8 cellular contexts compared by ENCODE assay signal in genomic region chr17:80259642-80260535, GRCh38. TPM values are rescaled to one million over a fixed set of nuclear protein-coding genes. Genes with fewer than 3 reads are reported as not detected.
A peak's percentile ranks its signal among the peaks of the same experiment; 100 is the strongest.
DNase-seq lines count a peak whose midpoint lies in the region; ATAC-seq, FAIRE-seq and TF ChIP-seq lines count a peak whose summit lies in the region.

No MANE protein-coding gene starts in this region.

- H2AFZ ChIP-seq in keratinocyte (ENCODE audit: control insufficient read depth, low read length), result no peak overlapping the region

- peak overlapping the region; percentile 67 for H3K27ac ChIP-seq in keratinocyte (ENCODE audit: control insufficient read depth, insufficient read depth, low read length)

- peaks cover 6 to 8% of the 10 kb centered on the region in 2 experiments for H3K36me3 ChIP-seq in keratinocyte (ENCODE audit: control insufficient read depth in 2 of 2, extremely low read depth in 1 of 2, insufficient read depth in 2 of 2, low read length in 2 of 2)

- H3K4me2 ChIP-seq in keratinocyte (ENCODE audit: control insufficient read depth, extremely low read depth, insufficient read depth, low read depth, low read length), result peak overlapping the region; percentile 70

- H4K20me1 ChIP-seq in keratinocyte (ENCODE audit: control insufficient read depth, extremely low read depth, insufficient read depth, low read length), result no peaks in the 10 kb centered on the region

- H3K4me3 ChIP-seq in LNCaP clone FGC (ENCODE audit: low read depth, low read length) (peak overlapping the region; percentile 53), WI38 (ENCODE audit: low read depth, low read length) (peak overlapping the region; percentile 57), cardiac fibroblast (replicated peaks in 1 of 2; ENCODE audit: low read depth in 2 of 2, low read length in 2 of 2) (peak overlapping the region; percentile 48 to 50), keratinocyte (ENCODE audit: control insufficient read depth in 2 of 3, extremely low read depth in 1 of 3, insufficient read depth in 2 of 3, low read depth in 1 of 3, low read length in 3 of 3) (peak overlapping the region; percentile 14 to 53 (median 51))

- DNase-seq in AG09319 (ENCODE audit: extremely low read depth, low read depth) (peak; percentile 59), LNCaP clone FGC (ENCODE audit: low read depth) (no peak), cardiac fibroblast (ENCODE audit: low read depth in 2 of 2) (peak; percentile 64 to 81), keratinocyte (ENCODE audit: low read depth, low spot score) (no peak), NCI-H446 treated with DMSO at 0.1 percent for 48 hours (lab: John Stamatoyannopoulos, UW) (no peak)
- peak; percentile 73 for DNase-seq in stimulated activated CD4-positive, alpha-beta T cell treated with anti-CD3 and anti-CD28 coated beads, Interleukin-12 subunit alpha, Interleukin-12 subunit beta, amount 100 ng/mL, for 4 hours

- H3K9me3 ChIP-seq in keratinocyte (ENCODE audit: control insufficient read depth, low read depth, low read length), result no peaks in the 10 kb centered on the region

- H3K9ac ChIP-seq in keratinocyte (ENCODE audit: control insufficient read depth, extremely low read depth, insufficient read depth, low read length), result peak overlapping the region; percentile 81

- FAIRE-seq in keratinocyte (lab: Jason Lieb, UNC), result no peak

- H3K4me1 ChIP-seq in keratinocyte (ENCODE audit: control insufficient read depth, extremely low read depth, insufficient read depth, low read length), result peaks cover 37% of the 10 kb centered on the region

- H3K79me2 ChIP-seq in keratinocyte (ENCODE audit: control insufficient read depth, insufficient read depth, low read length), result peaks cover 14% of the 10 kb centered on the region

- peak; percentile 31 for ATAC-seq in GM19025 (IDR thresholded peaks at IDR 0.05; ENCODE audit: low read depth, unreplicated experiment)

- no peak for TF ChIP-seq CTCF in AG09319 (IDR thresholded peaks at IDR 0.05; ENCODE audit: low read depth, low read length)
- no peak for TF ChIP-seq CTCF in LNCaP clone FGC (IDR thresholded peaks at IDR 0.05; ENCODE audit: control insufficient read depth, extremely low read depth, insufficient read depth)
- no peak for TF ChIP-seq CTCF in WI38 (IDR thresholded peaks at IDR 0.05; ENCODE audit: low read depth, low read length)
- no peak for TF ChIP-seq CTCF in cardiac fibroblast (IDR thresholded peaks at IDR 0.05; ENCODE audit: low read depth, low read length)
- TF ChIP-seq CTCF in keratinocyte (optimal IDR thresholded peaks at IDR 0.05 in 1 of 3, IDR thresholded peaks at IDR 0.05 in 1 of 3, conservative IDR thresholded peaks at IDR 0.05 in 1 of 3; ENCODE audit: extremely low read depth in 1 of 3, insufficient read depth in 2 of 3, low read length in 3 of 3), result peak in 1 of 3 experiments; percentile 0

- H3K27me3 ChIP-seq in keratinocyte (ENCODE audit: control insufficient read depth, extremely low read depth, insufficient read depth, low read length), result no peaks in the 10 kb centered on the region

- dilution Hi-C loops in keratinocyte (cut with MboI; ENCODE audit: extremely low pct_ligation_motif_present, low sequenced_read_pairs), result no loop called here

- H3K9me1 ChIP-seq in keratinocyte (ENCODE audit: control insufficient read depth, extremely low read depth, insufficient read depth, low read length), result no peaks in the 10 kb centered on the region

RNA-seq across cellular contexts. Expression of gene RNF213, which starts 0.8 kb away (rescaled TPM):
- 21.0 to 34.1 TPM (median 24.4 TPM) in 3 replicates for polyA plus RNA-seq in keratinocyte
- 23.0 TPM for polyA plus RNA-seq in keratinocyte (2011; ENCODE audit: low read depth)
- polyA plus RNA-seq in keratinocyte (2011; cell fraction: cytosol; rRNA removed), result 13.2 and 15.6 TPM in 2 replicates
- 131 and 145 TPM in 2 replicates for polyA plus RNA-seq in keratinocyte (2011; cell fraction: nucleus; rRNA removed)
- polyA plus RNA-seq in keratinocyte (2012; ENCODE audit: low replicate concordance), result 25.2 and 36.9 TPM in 2 replicates
- polyA minus RNA-seq in keratinocyte, result 71.4 to 308 TPM (median 91.8 TPM) in 3 replicates
- 36.4 TPM for polyA minus RNA-seq in keratinocyte (2011; cell fraction: cytosol; rRNA and poly(A)+ RNA removed)
- 154 and 249 TPM in 2 replicates for polyA minus RNA-seq in keratinocyte (2011; cell fraction: nucleus; rRNA and poly(A)+ RNA removed)

RNA-seq across cellular contexts. Expression of gene SLC26A11, which starts 39.7 kb away (rescaled TPM):
- 2.2 to 4.7 TPM (median 3.0 TPM) in 3 replicates for polyA plus RNA-seq in keratinocyte
- 2.0 TPM for polyA plus RNA-seq in keratinocyte (2011; ENCODE audit: low read depth)
- 1.3 and 2.6 TPM in 2 replicates for polyA plus RNA-seq in keratinocyte (2011; cell fraction: cytosol; rRNA removed)
- 15.7 and 21.6 TPM in 2 replicates for polyA plus RNA-seq in keratinocyte (2011; cell fraction: nucleus; rRNA removed)
- 3.8 and 5.7 TPM in 2 replicates for polyA plus RNA-seq in keratinocyte (2012; ENCODE audit: low replicate concordance)
- polyA minus RNA-seq in keratinocyte, result 2.2 to 5.7 TPM (median 3.2 TPM) in 3 replicates
- 3.3 TPM for polyA minus RNA-seq in keratinocyte (2011; cell fraction: cytosol; rRNA and poly(A)+ RNA removed)
- polyA minus RNA-seq in keratinocyte (2011; cell fraction: nucleus; rRNA and poly(A)+ RNA removed), result 11.2 and 12.5 TPM in 2 replicates

RNA-seq across cellular contexts. Expression of gene SGSH, which starts 39.8 kb away (rescaled TPM):
- 8.9 to 21.5 TPM (median 9.6 TPM) in 3 replicates for polyA plus RNA-seq in keratinocyte
- 7.2 TPM for polyA plus RNA-seq in keratinocyte (2011; ENCODE audit: low read depth)
- 5.2 and 9.1 TPM in 2 replicates for polyA plus RNA-seq in keratinocyte (2011; cell fraction: cytosol; rRNA removed)
- polyA plus RNA-seq in keratinocyte (2011; cell fraction: nucleus; rRNA removed), result 89.8 and 106 TPM in 2 replicates
- 11.3 and 23.7 TPM in 2 replicates for polyA plus RNA-seq in keratinocyte (2012; ENCODE audit: low replicate concordance)
- 10.0 to 31.6 TPM (median 10.1 TPM) in 3 replicates for polyA minus RNA-seq in keratinocyte
- 14.4 TPM for polyA minus RNA-seq in keratinocyte (2011; cell fraction: cytosol; rRNA and poly(A)+ RNA removed)
- 28.7 and 33.2 TPM in 2 replicates for polyA minus RNA-seq in keratinocyte (2011; cell fraction: nucleus; rRNA and poly(A)+ RNA removed)

Comparison
In these comparisons a context has a peak if more than half of its experiments do, and no peak if none do; other contexts are left out.
1. DNase-seq: peak in AG09319 (single experiment), cardiac fibroblast (2 of 2) and stimulated activated CD4-positive, alpha-beta T cell treated with anti-CD3 and anti-CD28 coated beads, Interleukin-12 subunit alpha, Interleukin-12 subunit beta, amount 100 ng/mL, for 4 hours (single experiment); none in LNCaP clone FGC (single experiment), keratinocyte (single experiment) and NCI-H446 treated with DMSO at 0.1 percent for 48 hours (single experiment).
2. Peak in every context shown above with its lines, with median percentiles within 50 percentile points of each other: H3K4me3 ChIP-seq.